17 cellular contexts compared by ENCODE assay signal in the genomic region with DNA sequence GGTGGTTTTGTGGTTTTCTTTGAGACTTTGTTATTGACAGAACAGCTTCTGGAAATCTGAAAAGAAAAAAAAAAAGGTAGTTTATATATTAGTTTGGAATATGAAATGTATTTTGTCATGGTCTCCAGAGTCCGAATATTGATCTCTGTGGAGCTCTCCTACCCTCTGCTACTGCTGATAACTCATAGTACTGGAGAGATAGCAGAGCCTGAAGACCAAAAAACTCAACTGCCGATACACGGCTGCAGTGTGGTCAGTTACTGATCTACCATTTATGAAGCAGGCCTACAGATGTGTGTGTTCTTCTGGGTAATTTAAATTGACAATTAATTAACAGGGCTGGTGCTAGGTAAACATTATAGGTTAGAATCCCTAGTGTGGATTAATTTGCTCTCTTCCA.
"Had no signal": no experiment of that assay in that cellular context is flagged by ENCODE, and none has a peak within 500 bp of the region (broad histone marks: within the 10 kb centered on the region; RNA-seq: fewer than 3 reads in every experiment).

No MANE protein-coding gene starts in this region.

- ATAC-seq: esophagus mucosa, gastrocnemius medialis, left lung had no signal

- DNase-seq: activated B cell treated with CpG ODN at 0.5 μM for 24 hours; activated CD4-positive, alpha-beta memory T cell treated with anti-CD3 and anti-CD28 coated beads, Interleukin-2, amount 10 ng/mL, durations not matched to agents 7 days and 5 days; activated CD4-positive, alpha-beta T cell treated with anti-CD3 and anti-CD28 coated beads for 48 hours; activated CD8-positive, alpha-beta memory T cell treated with anti-CD3 and anti-CD28 coated beads, Interleukin-2, amount 50 U/mL, for 4 hours; cerebellar nuclear complex; cortex of kidney; gastrocnemius medialis; head of caudate nucleus; left lung; midbrain; retina; stimulated activated naive CD4-positive, alpha-beta T cell; substantia nigra; SW 1271; tibial artery had no signal

- H3K27ac Mint-ChIP-seq: activated B cell treated with CpG ODN at 0.5 μM for 24 hours; activated naive CD8-positive, alpha-beta T cell had no signal

- H3K9me3 Mint-ChIP-seq: activated B cell treated with CpG ODN at 0.5 μM for 24 hours; activated CD4-positive, alpha-beta memory T cell treated with anti-CD3 and anti-CD28 coated beads, Interleukin-2, amount 10 ng/mL, durations not matched to agents 7 days and 5 days had no signal

- H3K27me3 Mint-ChIP-seq: activated B cell treated with CpG ODN at 0.5 μM for 24 hours; activated CD4-positive, alpha-beta memory T cell treated with anti-CD3 and anti-CD28 coated beads, Interleukin-2, amount 10 ng/mL, durations not matched to agents 7 days and 5 days; activated naive CD8-positive, alpha-beta T cell had no signal

- H3K4me3 Mint-ChIP-seq: activated B cell treated with CpG ODN at 0.5 μM for 24 hours; activated CD4-positive, alpha-beta memory T cell treated with anti-CD3 and anti-CD28 coated beads, Interleukin-2, amount 10 ng/mL, durations not matched to agents 7 days and 5 days; activated naive CD8-positive, alpha-beta T cell had no signal
